Comparison of ENCODE assay signal across 26 cellular contexts in the genomic region with DNA sequence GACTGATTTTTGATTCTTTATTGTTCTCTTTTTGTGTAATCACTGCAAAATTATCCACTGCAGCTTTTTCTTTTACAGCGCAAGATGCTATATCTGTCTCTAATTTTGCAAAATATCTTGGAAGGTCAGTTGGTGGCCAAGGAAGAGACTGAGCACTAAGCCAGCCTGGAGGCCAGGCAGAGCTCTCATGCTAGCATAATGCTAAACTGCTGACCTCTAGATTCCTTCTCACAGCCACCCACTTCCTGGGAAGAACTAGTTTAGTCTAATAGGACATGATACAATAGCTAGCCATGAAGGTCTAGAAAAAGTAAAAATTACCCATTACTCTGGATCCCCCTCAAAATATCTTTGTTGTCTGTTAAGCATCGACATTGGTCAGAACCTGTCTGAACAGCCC.
"Had no signal": no experiment of that assay in that cellular context is flagged by ENCODE, and none has a peak within 500 bp of the region (broad histone marks: within the 10 kb centered on the region; RNA-seq: fewer than 3 reads in every experiment).

No MANE protein-coding gene starts in this region.

- H3K4me1 ChIP-seq: esophagus squamous epithelium, neural progenitor cell, parathyroid adenoma, right lobe of liver, stomach, thyroid gland, vagina had no signal

- H3K9ac ChIP-seq: neural progenitor cell, parathyroid adenoma had no signal

- H3K27ac Mint-ChIP-seq: immature natural killer cell; memory B cell; natural killer cell treated with Interleukin-12 subunit alpha and Interleukin-12 subunit beta and Interleukin-15 and Interleukin-18, amount 100 ng/mL, for 72 hours; neural progenitor cell; progenitor cell of endocrine pancreas; stimulated activated effector memory CD8-positive, alpha-beta T cell treated with anti-CD3 and anti-CD28 coated beads, Interleukin-12 subunit alpha, Interleukin-12 subunit beta, amount 100 ng/mL, for 72 hours had no signal

- H3K79me2 ChIP-seq: parathyroid adenoma had no signal

- H3K9me3 ChIP-seq: esophagus squamous epithelium, mucosa of descending colon, right lobe of liver, stomach, thyroid gland, vagina had no signal

- H3K27me3 ChIP-seq: esophagus squamous epithelium, neural progenitor cell, right lobe of liver, stomach, thyroid gland, vagina had no signal

- H3K4me3 Mint-ChIP-seq: immature natural killer cell; memory B cell; naive B cell; natural killer cell treated with Interleukin-12 subunit alpha and Interleukin-12 subunit beta and Interleukin-15 and Interleukin-18, amount 100 ng/mL, for 72 hours; neural progenitor cell; stimulated activated effector memory CD8-positive, alpha-beta T cell treated with anti-CD3 and anti-CD28 coated beads, Interleukin-12 subunit alpha, Interleukin-12 subunit beta, amount 100 ng/mL, for 72 hours had no signal

- FAIRE-seq: endothelial cell of umbilical vein, keratinocyte had no signal

- DNase-seq: dermis blood vessel endothelial cell; effector memory CD4-positive, alpha-beta T cell; esophagus squamous epithelium; glutamatergic neuron; hypothalamus; immature natural killer cell; mucosa of descending colon; naive B cell; right lobe of liver; stimulated activated CD4-positive, alpha-beta T cell treated with anti-CD3 and anti-CD28 coated beads, Interleukin-2, amount 100 ng/mL, for 24 hours; stimulated activated CD4-positive, alpha-beta T cell treated with anti-CD3 and anti-CD28 coated beads, Interleukin-4, amount 100 ng/mL, for 24 hours; stimulated activated naive CD4-positive, alpha-beta T cell treated with Interleukin-2 at 50 U/mL for 16 hours; stomach; thyroid gland; trophoblast cell had no signal

- H3K27me3 Mint-ChIP-seq: progenitor cell of endocrine pancreas had no signal

- H2AFZ ChIP-seq: neural progenitor cell, parathyroid adenoma had no signal

- H3K36me3 ChIP-seq: esophagus squamous epithelium, neural progenitor cell, right lobe of liver, stomach, thyroid gland, vagina had no signal

- H3K9me3 Mint-ChIP-seq: natural killer cell treated with Interleukin-12 subunit alpha and Interleukin-12 subunit beta and Interleukin-15 and Interleukin-18, amount 100 ng/mL, for 72 hours; neural progenitor cell; stimulated activated effector memory CD8-positive, alpha-beta T cell treated with anti-CD3 and anti-CD28 coated beads, Interleukin-12 subunit alpha, Interleukin-12 subunit beta, amount 100 ng/mL, for 72 hours had no signal

- H3K4me3 ChIP-seq: coronary artery, esophagus squamous epithelium, lung, mucosa of descending colon, neural progenitor cell, right lobe of liver, stomach, thyroid gland, vagina had no signal

- H3K27ac ChIP-seq: coronary artery, esophagus squamous epithelium, neural progenitor cell, parathyroid adenoma, right lobe of liver, stomach, thyroid gland, vagina had no signal

- H3K4me2 ChIP-seq: neural progenitor cell had no signal

- H3K36me3 Mint-ChIP-seq: immature natural killer cell; memory B cell; naive B cell; natural killer cell treated with Interleukin-12 subunit alpha and Interleukin-12 subunit beta and Interleukin-15 and Interleukin-18, amount 100 ng/mL, for 72 hours; neural progenitor cell; stimulated activated effector memory CD8-positive, alpha-beta T cell treated with anti-CD3 and anti-CD28 coated beads, Interleukin-12 subunit alpha, Interleukin-12 subunit beta, amount 100 ng/mL, for 72 hours had no signal

- H3K4me1 Mint-ChIP-seq: immature natural killer cell; naive B cell; neural progenitor cell; stimulated activated effector memory CD8-positive, alpha-beta T cell treated with anti-CD3 and anti-CD28 coated beads, Interleukin-12 subunit alpha, Interleukin-12 subunit beta, amount 100 ng/mL, for 72 hours had no signal
